ENCODE assay signal across 1 cellular context in genomic region chr12:62703011-62703380, GRCh38.
TF ChIP-seq lines count a peak whose summit lies in the region.

No MANE protein-coding gene starts in this region.

TF ChIP-seq in WTC11, 78 proteins besides CTCF, POLR2A, EP300 and RAD21 (continued from another document):
- TF ChIP-seq E2F4 (CRISPR knock-in tag; IDR thresholded peaks at IDR 0.05; ENCODE audit: borderline replicate concordance, low read depth): no peak
- TF ChIP-seq ATF2 (CRISPR knock-in tag; IDR thresholded peaks at IDR 0.05; ENCODE audit: borderline replicate concordance, low read depth): no peak
- TF ChIP-seq SMAD3 (CRISPR knock-in tag; IDR thresholded peaks at IDR 0.05; ENCODE audit: borderline replicate concordance): no peak
- no peak for TF ChIP-seq ZNF121 (CRISPR knock-in tag; IDR thresholded peaks at IDR 0.05)
- TF ChIP-seq CREM (CRISPR knock-in tag; IDR thresholded peaks at IDR 0.05): no peak
- no peak for TF ChIP-seq AFF4 (CRISPR knock-in tag; IDR thresholded peaks at IDR 0.05; ENCODE audit: borderline replicate concordance)
- TF ChIP-seq ZSCAN18 (CRISPR knock-in tag; IDR thresholded peaks at IDR 0.05): no peak
- TF ChIP-seq FOXK1 (CRISPR knock-in tag; IDR thresholded peaks at IDR 0.05): no peak
- no peak for TF ChIP-seq IRF2 (CRISPR knock-in tag; IDR thresholded peaks at IDR 0.05; ENCODE audit: borderline replicate concordance, low read depth)
- no peak for TF ChIP-seq JUN (CRISPR knock-in tag; IDR thresholded peaks at IDR 0.05)
- no peak for TF ChIP-seq FOXP4 (CRISPR knock-in tag; IDR thresholded peaks at IDR 0.05)
- TF ChIP-seq MXD4 (CRISPR knock-in tag; IDR thresholded peaks at IDR 0.05; ENCODE audit: borderline replicate concordance): no peak
TF ChIP-seq in WTC11: peak in this region for 0.
